13 cellular contexts compared by ENCODE assay signal in the genomic region with DNA sequence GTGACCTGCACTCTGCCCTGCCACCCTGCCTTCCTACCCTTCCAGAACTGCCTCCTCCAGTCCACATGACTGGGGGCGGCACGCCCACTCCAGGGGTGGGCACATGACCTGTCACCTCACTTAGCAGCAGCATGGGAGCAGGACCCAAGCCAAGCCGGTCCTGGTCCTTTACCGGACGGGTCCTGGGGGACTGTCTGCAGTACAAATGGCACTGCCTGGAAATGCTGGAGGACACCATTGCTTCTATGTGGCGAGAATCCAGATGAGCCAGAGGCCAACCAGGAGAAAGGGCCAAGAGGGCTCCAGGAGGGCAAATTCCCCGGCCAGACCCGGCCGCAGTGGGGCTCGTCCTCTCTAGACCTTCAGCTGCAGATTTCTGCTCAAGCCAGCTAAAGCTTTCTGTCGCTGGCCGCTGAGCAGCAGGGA. TPM values are rescaled to one million over a fixed set of nuclear protein-coding genes. Genes with fewer than 3 reads are reported as not detected.
DNase-seq lines count a peak whose midpoint lies in the region; ATAC-seq and TF ChIP-seq lines count a peak whose summit lies in the region.
"Had no signal": no experiment of that assay in that cellular context is flagged by ENCODE, and none has a peak within 500 bp of the region (broad histone marks: within the 10 kb centered on the region; RNA-seq: fewer than 3 reads in every experiment).

No MANE protein-coding gene starts in this region.

- ATAC-seq in left ventricle myocardium superior, result peak; percentile 43
- ATAC-seq in stimulated activated memory B cell treated with anti-CD40 and anti-IgM and Interleukin-4, amounts not matched to agents 10 μg/mL and 1 μg/mL and 100 μg/mL, for 72 hours, result no peak
- ATAC-seq in GM21723 (IDR thresholded peaks at IDR 0.05; ENCODE audit: unreplicated experiment), result no peak
- ATAC-seq: gastrocnemius medialis had no signal

- no peaks in the 10 kb centered on the region for H3K27me3 Mint-ChIP-seq in activated naive CD8-positive, alpha-beta T cell treated with anti-CD3 and anti-CD28 coated beads for 36 hours
- no peaks in the 10 kb centered on the region for H3K27me3 Mint-ChIP-seq in stimulated activated memory B cell treated with anti-CD40 and anti-IgM and Interleukin-4, amounts not matched to agents 10 μg/mL and 1 μg/mL and 100 μg/mL, for 72 hours
- H3K27me3 Mint-ChIP-seq: activated naive CD4-positive, alpha-beta T cell treated with anti-CD3 and anti-CD28 coated beads, Interleukin-2, amount 50 U/mL, for 24 hours had no signal

- peak; percentile 34 for DNase-seq in NK-92 treated with Interleukin-12 subunit alpha and Interleukin-12 subunit beta, amount 100 ng/mL, for 24 hours (lab: John Stamatoyannopoulos, UW)
- DNase-seq in NK-92 (lab: John Stamatoyannopoulos, UW; ENCODE audit: unreplicated experiment), result no peak
- DNase-seq in activated naive CD8-positive, alpha-beta T cell treated with anti-CD3 and anti-CD28 coated beads for 36 hours, result no peak
- DNase-seq in left ventricle myocardium superior, result peak; percentile 65
- no peak for DNase-seq in GM10266 (ENCODE audit: extremely low spot score)
- DNase-seq in 8988T, result no peak
- DNase-seq: gastrocnemius medialis, NCI-H1694, NCI-H446 treated with DMSO at 0.1 percent for 48 hours, OCI-M1 had no signal

- H3K36me3 Mint-ChIP-seq in activated naive CD8-positive, alpha-beta T cell treated with anti-CD3 and anti-CD28 coated beads for 36 hours, result peaks cover 19% of the 10 kb centered on the region
- peaks cover 36% of the 10 kb centered on the region for H3K36me3 Mint-ChIP-seq in stimulated activated memory B cell treated with anti-CD40 and anti-IgM and Interleukin-4, amounts not matched to agents 10 μg/mL and 1 μg/mL and 100 μg/mL, for 72 hours
- H3K36me3 Mint-ChIP-seq: activated naive CD4-positive, alpha-beta T cell treated with anti-CD3 and anti-CD28 coated beads, Interleukin-2, amount 50 U/mL, for 24 hours had no signal

- H3K27ac Mint-ChIP-seq in activated naive CD8-positive, alpha-beta T cell treated with anti-CD3 and anti-CD28 coated beads for 36 hours, result peak overlapping the region; percentile 85
- peak overlapping the region; percentile 63 for H3K27ac Mint-ChIP-seq in stimulated activated memory B cell treated with anti-CD40 and anti-IgM and Interleukin-4, amounts not matched to agents 10 μg/mL and 1 μg/mL and 100 μg/mL, for 72 hours
- H3K27ac Mint-ChIP-seq: activated naive CD4-positive, alpha-beta T cell treated with anti-CD3 and anti-CD28 coated beads, Interleukin-2, amount 50 U/mL, for 24 hours had no signal

- no peak for TF ChIP-seq CTCF in GM10266 (IDR thresholded peaks at IDR 0.05; ENCODE audit: control insufficient read depth, insufficient read depth, low read depth, missing control alignments)

- H3K4me1 Mint-ChIP-seq in activated naive CD8-positive, alpha-beta T cell treated with anti-CD3 and anti-CD28 coated beads for 36 hours, result peaks cover 67% of the 10 kb centered on the region
- H3K4me1 Mint-ChIP-seq in stimulated activated memory B cell treated with anti-CD40 and anti-IgM and Interleukin-4, amounts not matched to agents 10 μg/mL and 1 μg/mL and 100 μg/mL, for 72 hours, result peaks cover 80% of the 10 kb centered on the region

- H3K4me3 Mint-ChIP-seq in activated naive CD8-positive, alpha-beta T cell treated with anti-CD3 and anti-CD28 coated beads for 36 hours, result peak overlapping the region; percentile 3
- H3K4me3 Mint-ChIP-seq in stimulated activated memory B cell treated with anti-CD40 and anti-IgM and Interleukin-4, amounts not matched to agents 10 μg/mL and 1 μg/mL and 100 μg/mL, for 72 hours, result no peak overlapping the region
- H3K4me3 Mint-ChIP-seq: activated naive CD4-positive, alpha-beta T cell treated with anti-CD3 and anti-CD28 coated beads, Interleukin-2, amount 50 U/mL, for 24 hours had no signal

- intact Hi-C loops in left ventricle myocardium superior (cut with micrococcal nuclease), result no loop called here

- no peaks in the 10 kb centered on the region for H3K9me3 Mint-ChIP-seq in activated naive CD8-positive, alpha-beta T cell treated with anti-CD3 and anti-CD28 coated beads for 36 hours
- no peaks in the 10 kb centered on the region for H3K9me3 Mint-ChIP-seq in stimulated activated memory B cell treated with anti-CD40 and anti-IgM and Interleukin-4, amounts not matched to agents 10 μg/mL and 1 μg/mL and 100 μg/mL, for 72 hours
- H3K9me3 Mint-ChIP-seq: activated naive CD4-positive, alpha-beta T cell treated with anti-CD3 and anti-CD28 coated beads, Interleukin-2, amount 50 U/mL, for 24 hours had no signal

RNA-seq across cellular contexts. Expression of gene ITPK1, which starts 33.1 kb away (rescaled TPM):
- total RNA-seq in activated naive CD8-positive, alpha-beta T cell treated with anti-CD3 and anti-CD28 coated beads for 36 hours, result 10 to 100 TPM; 87.0 to 87.4 TPM
- total RNA-seq in left ventricle myocardium superior, result 136 TPM

Comparison
In these comparisons a context has a peak if more than half of its experiments do, and no peak if none do; other contexts are left out.
1. DNase-seq: peak in NK-92 treated with Interleukin-12 subunit alpha and Interleukin-12 subunit beta, amount 100 ng/mL, for 24 hours (single experiment) and left ventricle myocardium superior (single experiment); none in NK-92 (single experiment), activated naive CD8-positive, alpha-beta T cell treated with anti-CD3 and anti-CD28 coated beads for 36 hours (single experiment), GM10266 (single experiment) and 8988T (single experiment).